ENCODE assay signal across 1 cellular context in the genomic region with DNA sequence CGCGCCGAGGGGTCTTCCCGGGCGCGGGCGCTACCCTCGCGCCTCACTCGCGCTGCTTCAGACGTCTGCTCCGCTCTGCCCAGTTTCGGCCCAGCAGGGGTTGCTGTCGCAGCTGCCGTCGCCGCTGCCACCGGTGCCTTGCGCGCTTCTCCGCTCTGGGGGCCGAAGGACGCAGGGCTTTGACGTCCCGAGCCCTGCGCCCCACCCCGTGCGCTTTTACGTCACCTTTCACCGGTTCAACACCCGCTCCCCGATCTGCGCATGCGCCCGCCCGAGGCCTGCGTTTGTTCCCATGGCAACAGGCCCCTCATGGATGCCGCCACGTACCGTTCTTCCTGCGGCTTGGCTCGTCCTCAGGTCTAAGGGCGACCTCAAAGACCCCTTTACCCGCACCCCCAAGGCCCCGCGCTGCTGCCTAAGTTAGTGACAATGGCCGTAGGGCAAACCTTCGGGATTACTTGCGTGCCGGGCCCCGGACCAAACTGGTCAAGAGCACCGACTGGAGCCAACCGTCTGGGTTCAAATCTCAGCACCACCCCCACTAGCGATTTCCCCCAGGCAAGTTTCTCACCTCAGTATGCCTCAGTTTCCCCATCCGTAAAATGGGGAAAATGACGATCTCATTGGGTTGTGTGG.
TF ChIP-seq lines count a peak whose summit lies in the region.

No MANE protein-coding gene starts in this region.

TF ChIP-seq in A549, 52 proteins besides CTCF, POLR2A, EP300 and RAD21 (continued from another document):
- TF ChIP-seq JUN (IDR thresholded peaks at IDR 0.05) (peak in 1 of 2 experiments; percentile 34; a peak in 1 of 5 replicates), NFE2L2 (conservative IDR thresholded peaks at IDR 0.05; ENCODE audit: low read length) (no peak), BHLHE40 (IDR thresholded peaks at IDR 0.05; ENCODE audit: low read depth, low read length) (no peak), MYC (IDR thresholded peaks at IDR 0.05; ENCODE audit: borderline replicate concordance, low read length) (0 out of 2 replicates have a peak, but pooled peaks have one; percentile 26), POLR2AphosphoS2 (conservative IDR thresholded peaks at IDR 0.05; ENCODE audit: low read length) (no peak), EHMT2 (IDR thresholded peaks at IDR 0.05; ENCODE audit: low read depth) (no peak), RARB (CRISPR knock-in tag; IDR thresholded peaks at IDR 0.05) (no peak), KDM5A (IDR thresholded peaks at IDR 0.05) (0 out of 2 replicates have a peak, but pooled peaks have one; percentile 26), PHF8 (IDR thresholded peaks at IDR 0.05; ENCODE audit: borderline replicate concordance, low read depth) (peak; percentile 72), ZNF302 (CRISPR knock-in tag; IDR thresholded peaks at IDR 0.05) (no peak), MAZ (IDR thresholded peaks at IDR 0.05; ENCODE audit: borderline replicate concordance, low read depth, low read length) (peak; percentile 94), ESRRA (IDR thresholded peaks at IDR 0.05; ENCODE audit: borderline replicate concordance, low read length) (0 out of 2 replicates have a peak, but pooled peaks have one; percentile 10), MAFK (IDR thresholded peaks at IDR 0.05; ENCODE audit: partially characterized antibody) (no peak), NPAS2 (CRISPR knock-in tag; IDR thresholded peaks at IDR 0.05; ENCODE audit: borderline replicate concordance) (no peak), RFX5 (IDR thresholded peaks at IDR 0.05) (peak; percentile 3; the same call in 1 of the 2 replicates), FOXS1 (CRISPR knock-in tag; IDR thresholded peaks at IDR 0.05) (no peak), SREBF2 (IDR thresholded peaks at IDR 0.05) (no peak)
- TF ChIP-seq, protein P1, sequence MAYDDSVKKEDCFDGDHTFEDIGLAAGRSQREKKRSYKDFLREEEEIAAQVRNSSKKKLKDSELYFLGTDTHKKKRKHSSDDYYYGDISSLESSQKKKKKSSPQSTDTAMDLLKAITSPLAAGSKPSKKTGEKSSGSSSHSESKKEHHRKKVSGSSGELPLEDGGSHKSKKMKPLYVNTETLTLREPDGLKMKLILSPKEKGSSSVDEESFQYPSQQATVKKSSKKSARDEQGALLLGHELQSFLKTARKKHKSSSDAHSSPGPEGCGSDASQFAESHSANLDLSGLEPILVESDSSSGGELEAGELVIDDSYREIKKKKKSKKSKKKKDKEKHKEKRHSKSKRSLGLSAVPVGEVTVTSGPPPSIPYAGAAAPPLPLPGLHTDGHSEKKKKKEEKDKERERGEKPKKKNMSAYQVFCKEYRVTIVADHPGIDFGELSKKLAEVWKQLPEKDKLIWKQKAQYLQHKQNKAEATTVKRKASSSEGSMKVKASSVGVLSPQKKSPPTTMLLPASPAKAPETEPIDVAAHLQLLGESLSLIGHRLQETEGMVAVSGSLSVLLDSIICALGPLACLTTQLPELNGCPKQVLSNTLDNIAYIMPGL (CRISPR knock-in tag; IDR thresholded peaks at IDR 0.05; ENCODE audit: borderline replicate concordance) = no peak
- TF ChIP-seq, protein P2, sequence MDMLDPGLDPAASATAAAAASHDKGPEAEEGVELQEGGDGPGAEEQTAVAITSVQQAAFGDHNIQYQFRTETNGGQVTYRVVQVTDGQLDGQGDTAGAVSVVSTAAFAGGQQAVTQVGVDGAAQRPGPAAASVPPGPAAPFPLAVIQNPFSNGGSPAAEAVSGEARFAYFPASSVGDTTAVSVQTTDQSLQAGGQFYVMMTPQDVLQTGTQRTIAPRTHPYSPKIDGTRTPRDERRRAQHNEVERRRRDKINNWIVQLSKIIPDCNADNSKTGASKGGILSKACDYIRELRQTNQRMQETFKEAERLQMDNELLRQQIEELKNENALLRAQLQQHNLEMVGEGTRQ (IDR thresholded peaks at IDR 0.05) = peak; percentile 44
- TF ChIP-seq, protein P3, sequence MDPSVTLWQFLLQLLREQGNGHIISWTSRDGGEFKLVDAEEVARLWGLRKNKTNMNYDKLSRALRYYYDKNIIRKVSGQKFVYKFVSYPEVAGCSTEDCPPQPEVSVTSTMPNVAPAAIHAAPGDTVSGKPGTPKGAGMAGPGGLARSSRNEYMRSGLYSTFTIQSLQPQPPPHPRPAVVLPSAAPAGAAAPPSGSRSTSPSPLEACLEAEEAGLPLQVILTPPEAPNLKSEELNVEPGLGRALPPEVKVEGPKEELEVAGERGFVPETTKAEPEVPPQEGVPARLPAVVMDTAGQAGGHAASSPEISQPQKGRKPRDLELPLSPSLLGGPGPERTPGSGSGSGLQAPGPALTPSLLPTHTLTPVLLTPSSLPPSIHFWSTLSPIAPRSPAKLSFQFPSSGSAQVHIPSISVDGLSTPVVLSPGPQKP (IDR thresholded peaks at IDR 0.05; ENCODE audit: low read depth, low read length) = no peak
- TF ChIP-seq, protein P4, sequence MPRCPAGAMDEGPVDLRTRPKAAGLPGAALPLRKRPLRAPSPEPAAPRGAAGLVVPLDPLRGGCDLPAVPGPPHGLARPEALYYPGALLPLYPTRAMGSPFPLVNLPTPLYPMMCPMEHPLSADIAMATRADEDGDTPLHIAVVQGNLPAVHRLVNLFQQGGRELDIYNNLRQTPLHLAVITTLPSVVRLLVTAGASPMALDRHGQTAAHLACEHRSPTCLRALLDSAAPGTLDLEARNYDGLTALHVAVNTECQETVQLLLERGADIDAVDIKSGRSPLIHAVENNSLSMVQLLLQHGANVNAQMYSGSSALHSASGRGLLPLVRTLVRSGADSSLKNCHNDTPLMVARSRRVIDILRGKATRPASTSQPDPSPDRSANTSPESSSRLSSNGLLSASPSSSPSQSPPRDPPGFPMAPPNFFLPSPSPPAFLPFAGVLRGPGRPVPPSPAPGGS (IDR thresholded peaks at IDR 0.05) = peak; percentile 18; the same call in 1 of the 3 replicates
- TF ChIP-seq, protein P5, sequence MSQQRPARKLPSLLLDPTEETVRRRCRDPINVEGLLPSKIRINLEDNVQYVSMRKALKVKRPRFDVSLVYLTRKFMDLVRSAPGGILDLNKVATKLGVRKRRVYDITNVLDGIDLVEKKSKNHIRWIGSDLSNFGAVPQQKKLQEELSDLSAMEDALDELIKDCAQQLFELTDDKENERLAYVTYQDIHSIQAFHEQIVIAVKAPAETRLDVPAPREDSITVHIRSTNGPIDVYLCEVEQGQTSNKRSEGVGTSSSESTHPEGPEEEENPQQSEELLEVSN (IDR thresholded peaks at IDR 0.05; ENCODE audit: borderline replicate concordance, low read depth) = peak; percentile 38; the same call in 1 of the 2 replicates
